Comparison of ENCODE assay signal across 7 cellular contexts in the genomic region with DNA sequence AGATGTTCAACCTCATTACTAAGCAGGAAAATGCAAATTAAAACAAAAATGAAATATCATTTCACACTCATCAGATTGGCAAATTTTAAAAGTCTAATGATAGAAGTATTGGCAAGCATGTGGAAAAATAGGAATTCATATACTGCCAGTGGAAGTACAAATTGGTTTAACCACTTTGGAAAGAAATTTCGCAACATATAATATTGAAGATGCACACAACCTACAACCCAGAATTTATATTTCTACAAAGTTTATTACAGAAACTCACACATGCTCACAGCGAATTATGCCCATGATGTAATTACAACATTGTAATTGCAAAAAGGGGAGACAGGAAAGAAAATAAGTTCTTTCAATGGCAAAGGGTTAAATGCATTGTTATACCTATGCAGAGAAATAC.
"Had no signal": no experiment of that assay in that cellular context is flagged by ENCODE, and none has a peak within 500 bp of the region (broad histone marks: within the 10 kb centered on the region; RNA-seq: fewer than 3 reads in every experiment).

No MANE protein-coding gene starts in this region.

- FAIRE-seq: GM12878, GM12891, GM12892, GM18507, GM19239 had no signal

- ATAC-seq: GM12878 had no signal

- DNase-seq: GDM1, GF-D8 had no signal

- H3K4me3 ChIP-seq: GM12878 had no signal
